ENCODE assay signal across 1 cellular context in the genomic region with DNA sequence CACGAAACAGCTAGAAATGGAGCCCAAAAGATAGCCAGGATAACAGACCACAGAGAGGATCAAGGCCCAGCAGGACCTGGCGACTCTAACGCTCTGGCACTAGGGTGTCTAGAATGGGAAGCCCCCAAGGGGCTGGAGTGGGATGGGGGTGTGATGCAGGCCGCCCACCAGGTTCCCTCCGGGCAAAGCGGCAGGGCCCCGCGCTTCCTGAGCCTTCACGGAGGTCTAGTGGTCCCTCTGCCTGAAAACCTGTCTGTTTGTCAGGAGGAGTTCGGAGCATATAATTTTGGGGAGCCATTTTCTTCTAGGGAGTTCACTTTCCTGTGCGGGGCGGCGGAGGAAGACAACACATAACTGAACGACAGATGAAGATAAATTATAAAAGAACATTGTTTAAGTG.
TF ChIP-seq lines count a peak whose summit lies in the region.

No MANE protein-coding gene starts in this region.

TF ChIP-seq in GM23338, 12 proteins besides CTCF, POLR2A, EP300 and RAD21 (continued from another document):
- TF ChIP-seq, protein P1, sequence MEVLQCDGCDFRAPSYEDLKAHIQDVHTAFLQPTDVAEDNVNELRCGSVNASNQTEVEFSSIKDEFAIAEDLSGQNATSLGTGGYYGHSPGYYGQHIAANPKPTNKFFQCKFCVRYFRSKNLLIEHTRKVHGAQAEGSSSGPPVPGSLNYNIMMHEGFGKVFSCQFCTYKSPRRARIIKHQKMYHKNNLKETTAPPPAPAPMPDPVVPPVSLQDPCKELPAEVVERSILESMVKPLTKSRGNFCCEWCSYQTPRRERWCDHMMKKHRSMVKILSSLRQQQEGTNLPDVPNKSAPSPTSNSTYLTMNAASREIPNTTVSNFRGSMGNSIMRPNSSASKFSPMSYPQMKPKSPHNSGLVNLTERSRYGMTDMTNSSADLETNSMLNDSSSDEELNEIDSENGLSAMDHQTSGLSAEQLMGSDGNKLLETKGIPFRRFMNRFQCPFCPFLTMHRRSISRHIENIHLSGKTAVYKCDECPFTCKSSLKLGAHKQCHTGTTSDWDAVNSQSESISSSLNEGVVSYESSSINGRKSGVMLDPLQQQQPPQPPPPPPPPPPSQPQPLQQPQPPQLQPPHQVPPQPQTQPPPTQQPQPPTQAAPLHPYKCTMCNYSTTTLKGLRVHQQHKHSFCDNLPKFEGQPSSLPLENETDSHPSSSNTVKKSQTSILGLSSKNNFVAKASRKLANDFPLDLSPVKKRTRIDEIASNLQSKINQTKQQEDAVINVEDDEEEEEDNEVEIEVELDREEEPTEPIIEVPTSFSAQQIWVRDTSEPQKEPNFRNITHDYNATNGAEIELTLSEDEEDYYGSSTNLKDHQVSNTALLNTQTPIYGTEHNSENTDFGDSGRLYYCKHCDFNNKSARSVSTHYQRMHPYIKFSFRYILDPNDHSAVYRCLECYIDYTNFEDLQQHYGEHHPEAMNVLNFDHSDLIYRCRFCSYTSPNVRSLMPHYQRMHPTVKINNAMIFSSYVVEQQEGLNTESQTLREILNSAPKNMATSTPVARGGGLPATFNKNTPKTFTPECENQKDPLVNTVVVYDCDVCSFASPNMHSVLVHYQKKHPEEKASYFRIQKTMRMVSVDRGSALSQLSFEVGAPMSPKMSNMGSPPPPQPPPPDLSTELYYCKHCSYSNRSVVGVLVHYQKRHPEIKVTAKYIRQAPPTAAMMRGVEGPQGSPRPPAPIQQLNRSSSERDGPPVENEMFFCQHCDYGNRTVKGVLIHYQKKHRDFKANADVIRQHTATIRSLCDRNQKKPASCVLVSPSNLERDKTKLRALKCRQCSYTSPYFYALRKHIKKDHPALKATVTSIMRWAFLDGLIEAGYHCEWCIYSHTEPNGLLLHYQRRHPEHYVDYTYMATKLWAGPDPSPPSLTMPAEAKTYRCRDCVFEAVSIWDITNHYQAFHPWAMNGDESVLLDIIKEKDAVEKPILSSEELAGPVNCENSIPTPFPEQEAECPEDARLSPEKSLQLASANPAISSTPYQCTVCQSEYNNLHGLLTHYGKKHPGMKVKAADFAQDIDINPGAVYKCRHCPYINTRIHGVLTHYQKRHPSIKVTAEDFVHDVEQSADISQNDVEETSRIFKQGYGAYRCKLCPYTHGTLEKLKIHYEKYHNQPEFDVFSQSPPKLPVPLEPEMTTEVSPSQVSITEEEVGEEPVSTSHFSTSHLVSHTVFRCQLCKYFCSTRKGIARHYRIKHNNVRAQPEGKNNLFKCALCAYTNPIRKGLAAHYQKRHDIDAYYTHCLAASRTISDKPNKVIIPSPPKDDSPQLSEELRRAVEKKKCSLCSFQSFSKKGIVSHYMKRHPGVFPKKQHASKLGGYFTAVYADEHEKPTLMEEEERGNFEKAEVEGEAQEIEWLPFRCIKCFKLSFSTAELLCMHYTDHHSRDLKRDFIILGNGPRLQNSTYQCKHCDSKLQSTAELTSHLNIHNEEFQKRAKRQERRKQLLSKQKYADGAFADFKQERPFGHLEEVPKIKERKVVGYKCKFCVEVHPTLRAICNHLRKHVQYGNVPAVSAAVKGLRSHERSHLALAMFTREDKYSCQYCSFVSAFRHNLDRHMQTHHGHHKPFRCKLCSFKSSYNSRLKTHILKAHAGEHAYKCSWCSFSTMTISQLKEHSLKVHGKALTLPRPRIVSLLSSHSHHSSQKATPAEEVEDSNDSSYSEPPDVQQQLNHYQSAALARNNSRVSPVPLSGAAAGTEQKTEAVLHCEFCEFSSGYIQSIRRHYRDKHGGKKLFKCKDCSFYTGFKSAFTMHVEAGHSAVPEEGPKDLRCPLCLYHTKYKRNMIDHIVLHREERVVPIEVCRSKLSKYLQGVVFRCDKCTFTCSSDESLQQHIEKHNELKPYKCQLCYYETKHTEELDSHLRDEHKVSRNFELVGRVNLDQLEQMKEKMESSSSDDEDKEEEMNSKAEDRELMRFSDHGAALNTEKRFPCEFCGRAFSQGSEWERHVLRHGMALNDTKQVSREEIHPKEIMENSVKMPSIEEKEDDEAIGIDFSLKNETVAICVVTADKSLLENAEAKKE (CRISPR knock-in tag; IDR thresholded peaks at IDR 0.05): no peak
- no peak for TF ChIP-seq EZH2phosphoT487 (IDR thresholded peaks at IDR 0.05; ENCODE audit: unreplicated experiment)
- no peak for TF ChIP-seq STAT1 (IDR thresholded peaks at IDR 0.05; ENCODE audit: unreplicated experiment)
- no peak for TF ChIP-seq CREB1 (CRISPR knock-in tag; IDR thresholded peaks at IDR 0.05; ENCODE audit: low read depth)
- no peak for TF ChIP-seq NANOG (IDR thresholded peaks at IDR 0.05; ENCODE audit: borderline replicate concordance)
- no peak for TF ChIP-seq REST (IDR thresholded peaks at IDR 0.05; ENCODE audit: unreplicated experiment)
- TF ChIP-seq EZH2 (IDR thresholded peaks at IDR 0.05; ENCODE audit: low read depth, unreplicated experiment): no peak
- TF ChIP-seq POLR2AphosphoS5 (IDR thresholded peaks at IDR 0.05; ENCODE audit: low read depth): no peak
